Comparison of ENCODE assay signal across 26 cellular contexts in genomic region chr13:111966969-111967368, GRCh38.
"Had no signal": no experiment of that assay in that cellular context is flagged by ENCODE, and none has a peak within 500 bp of the region (broad histone marks: within the 10 kb centered on the region; RNA-seq: fewer than 3 reads in every experiment).

No MANE protein-coding gene starts in this region.

- H3K4me1 Mint-ChIP-seq: activated CD4-positive, alpha-beta T cell treated with anti-CD3 and anti-CD28 coated beads for 36 hours; activated naive CD4-positive, alpha-beta T cell treated with anti-CD3 and anti-CD28 coated beads, Interleukin-2, amount 10 ng/mL, durations not matched to agents 7 days and 5 days; activated naive CD8-positive, alpha-beta T cell treated with anti-CD3 and anti-CD28 coated beads for 36 hours; central memory CD8-positive, alpha-beta T cell had no signal

- H3K36me3 Mint-ChIP-seq: activated naive CD4-positive, alpha-beta T cell treated with anti-CD3 and anti-CD28 coated beads, Interleukin-2, amount 10 ng/mL, durations not matched to agents 7 days and 5 days; activated naive CD8-positive, alpha-beta T cell treated with anti-CD3 and anti-CD28 coated beads for 36 hours had no signal

- H3K4me3 Mint-ChIP-seq: activated CD4-positive, alpha-beta T cell treated with anti-CD3 and anti-CD28 coated beads for 36 hours; activated CD8-positive, alpha-beta T cell treated with anti-CD3 and anti-CD28 coated beads for 36 hours; activated naive CD4-positive, alpha-beta T cell treated with anti-CD3 and anti-CD28 coated beads, Interleukin-2, amount 10 ng/mL, durations not matched to agents 7 days and 5 days; activated naive CD8-positive, alpha-beta T cell treated with anti-CD3 and anti-CD28 coated beads for 36 hours; activated T-cell treated with anti-CD3 and anti-CD28 coated beads, Interleukin-2, amount 50 U/mL, for 72 hours; central memory CD8-positive, alpha-beta T cell had no signal

- H3K4me1 ChIP-seq: breast epithelium, Peyer's patch, SJCRH30 had no signal

- H3K9me3 ChIP-seq: breast epithelium, Peyer's patch, SJCRH30, SK-N-SH had no signal

- DNase-seq: activated CD4-positive, alpha-beta T cell treated with anti-CD3 and anti-CD28 coated beads for 36 hours; activated CD8-positive, alpha-beta memory T cell treated with anti-CD3 and anti-CD28 coated beads, Interleukin-2, amount 50 U/mL, for 4 hours; activated CD8-positive, alpha-beta T cell treated with anti-CD3 and anti-CD28 coated beads for 36 hours; activated gamma-delta T cell treated with Interleukin-2 at 50 U/mL for 16 hours; activated naive CD4-positive, alpha-beta T cell treated with anti-CD3 and anti-CD28 coated beads, Interleukin-2, amount 10 ng/mL, durations not matched to agents 7 days and 5 days; activated naive CD8-positive, alpha-beta T cell treated with anti-CD3 and anti-CD28 coated beads for 36 hours; activated T-cell treated with anti-CD3 and anti-CD28 coated beads, Interleukin-2, amount 50 U/mL, for 72 hours; NCI-H1092; NCI-H1417; NCI-H1930; NCI-H2171; NCI-H2227 treated with DMSO at 0.1 percent for 48 hours; NCI-H446 treated with DMSO at 0.1 percent for 48 hours; NCI-H526 treated with DMSO at 0.1 percent for 48 hours; NK-92 treated with Interleukin-12 subunit alpha and Interleukin-12 subunit beta, amount 100 ng/mL, for 24 hours; Right ventricle myocardium superior; SJCRH30; SK-N-SH; T-helper 1 cell; WERI-Rb-1 had no signal

- H3K36me3 ChIP-seq: breast epithelium, Peyer's patch, SJCRH30, WERI-Rb-1 had no signal

- H3K27ac ChIP-seq: breast epithelium, KMS-11, Peyer's patch, RWPE1, SJCRH30, WERI-Rb-1 had no signal

- H3K27ac Mint-ChIP-seq: activated CD4-positive, alpha-beta T cell treated with anti-CD3 and anti-CD28 coated beads for 36 hours; activated CD8-positive, alpha-beta T cell treated with anti-CD3 and anti-CD28 coated beads for 36 hours; activated naive CD4-positive, alpha-beta T cell treated with anti-CD3 and anti-CD28 coated beads, Interleukin-2, amount 10 ng/mL, durations not matched to agents 7 days and 5 days; activated naive CD8-positive, alpha-beta T cell treated with anti-CD3 and anti-CD28 coated beads for 36 hours; activated T-cell treated with anti-CD3 and anti-CD28 coated beads, Interleukin-2, amount 50 U/mL, for 72 hours; activated T-helper 2 cell treated with anti-CD3 and anti-CD28 coated beads, Interferon-gamma antibody, Interleukin-2, Interleukin-4, amounts not matched to agents 10 μg/mL and 5 μg/mL and 100 μg/mL, durations not matched to agents 14 hours and 24 hours and 36 hours had no signal

- ATAC-seq: activated CD4-positive, alpha-beta T cell treated with anti-CD3 and anti-CD28 coated beads for 36 hours; activated CD8-positive, alpha-beta T cell treated with anti-CD3 and anti-CD28 coated beads for 36 hours; activated T-cell treated with anti-CD3 and anti-CD28 coated beads, Interleukin-2, amount 50 U/mL, for 72 hours had no signal

- H3K27me3 ChIP-seq: Peyer's patch had no signal

- H3K9me3 Mint-ChIP-seq: activated CD8-positive, alpha-beta T cell treated with anti-CD3 and anti-CD28 coated beads for 36 hours; activated naive CD4-positive, alpha-beta T cell treated with anti-CD3 and anti-CD28 coated beads, Interleukin-2, amount 10 ng/mL, durations not matched to agents 7 days and 5 days; activated naive CD8-positive, alpha-beta T cell treated with anti-CD3 and anti-CD28 coated beads for 36 hours; activated T-cell treated with anti-CD3 and anti-CD28 coated beads, Interleukin-2, amount 50 U/mL, for 72 hours; activated T-helper 2 cell treated with anti-CD3 and anti-CD28 coated beads, Interferon-gamma antibody, Interleukin-2, Interleukin-4, amounts not matched to agents 10 μg/mL and 5 μg/mL and 100 μg/mL, durations not matched to agents 14 hours and 24 hours and 36 hours; central memory CD8-positive, alpha-beta T cell had no signal

- H3K4me3 ChIP-seq: breast epithelium, Peyer's patch, SJCRH30 had no signal
